ENCODE assay signal across 1 cellular context in the genomic region with DNA sequence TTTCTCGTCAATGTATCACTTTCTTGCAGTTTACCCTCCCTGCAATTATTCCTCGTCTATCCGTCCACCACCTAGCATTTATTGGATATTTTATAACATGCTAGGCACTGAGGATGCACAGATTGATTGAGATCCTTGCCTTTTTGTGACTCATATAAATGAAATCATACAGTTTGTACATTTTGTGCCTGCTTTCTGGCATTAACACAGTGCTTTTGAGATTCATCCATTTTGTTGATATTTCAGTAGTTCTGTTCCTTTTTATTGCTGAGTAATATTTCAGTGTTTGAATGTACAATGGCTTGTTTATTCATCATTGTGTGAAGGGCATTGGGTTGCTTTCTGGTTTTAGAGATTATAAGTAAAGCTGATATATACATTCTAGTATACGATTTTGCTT.
TF ChIP-seq lines count a peak whose summit lies in the region.

No MANE protein-coding gene starts in this region.

TF ChIP-seq in endothelial cell of umbilical vein, 7 proteins besides CTCF, POLR2A, EP300 and RAD21 (continued from another document):
- TF ChIP-seq JUN (IDR thresholded peaks at IDR 0.05; ENCODE audit: borderline replicate concordance, insufficient read depth, insufficient read length, low read depth): no peak
- no peak for TF ChIP-seq MYC (IDR thresholded peaks at IDR 0.05; ENCODE audit: low read depth, low read length)
- no peak for TF ChIP-seq FOS (IDR thresholded peaks at IDR 0.05; ENCODE audit: borderline replicate concordance, insufficient read depth, low read length)
- no peak for TF ChIP-seq EZH2 (IDR thresholded peaks at IDR 0.05; ENCODE audit: borderline replicate concordance, low read depth, low read length, severe bottlenecking)
